2 cellular contexts compared by ENCODE assay signal in the genomic region with DNA sequence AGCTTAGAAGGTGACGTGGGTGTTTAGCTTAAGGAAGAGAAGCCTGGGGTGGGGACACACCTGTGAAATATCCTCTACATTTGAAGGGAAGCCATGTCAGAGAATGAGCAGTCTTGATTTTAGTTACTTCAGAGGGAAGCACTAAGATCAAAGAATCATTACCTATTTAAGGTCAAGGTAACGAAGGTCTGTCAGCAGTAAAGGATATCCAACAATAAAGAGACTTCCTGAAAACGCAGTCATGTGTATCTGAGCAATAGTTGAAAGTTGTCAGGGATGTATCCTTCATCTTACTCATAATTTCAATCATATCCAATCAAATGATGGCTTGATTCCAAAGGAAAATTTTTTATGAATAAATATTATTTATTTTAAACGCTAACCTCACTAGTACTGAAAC.
TF ChIP-seq lines count a peak whose summit lies in the region.

No MANE protein-coding gene starts in this region.

TF ChIP-seq in A549, 52 proteins besides CTCF, POLR2A, EP300 and RAD21:
- TF ChIP-seq HOXB5 (CRISPR knock-in tag; IDR thresholded peaks at IDR 0.05): no peak
- TF ChIP-seq, protein P1, sequence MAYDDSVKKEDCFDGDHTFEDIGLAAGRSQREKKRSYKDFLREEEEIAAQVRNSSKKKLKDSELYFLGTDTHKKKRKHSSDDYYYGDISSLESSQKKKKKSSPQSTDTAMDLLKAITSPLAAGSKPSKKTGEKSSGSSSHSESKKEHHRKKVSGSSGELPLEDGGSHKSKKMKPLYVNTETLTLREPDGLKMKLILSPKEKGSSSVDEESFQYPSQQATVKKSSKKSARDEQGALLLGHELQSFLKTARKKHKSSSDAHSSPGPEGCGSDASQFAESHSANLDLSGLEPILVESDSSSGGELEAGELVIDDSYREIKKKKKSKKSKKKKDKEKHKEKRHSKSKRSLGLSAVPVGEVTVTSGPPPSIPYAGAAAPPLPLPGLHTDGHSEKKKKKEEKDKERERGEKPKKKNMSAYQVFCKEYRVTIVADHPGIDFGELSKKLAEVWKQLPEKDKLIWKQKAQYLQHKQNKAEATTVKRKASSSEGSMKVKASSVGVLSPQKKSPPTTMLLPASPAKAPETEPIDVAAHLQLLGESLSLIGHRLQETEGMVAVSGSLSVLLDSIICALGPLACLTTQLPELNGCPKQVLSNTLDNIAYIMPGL (CRISPR knock-in tag; IDR thresholded peaks at IDR 0.05; ENCODE audit: borderline replicate concordance): no peak
- TF ChIP-seq, protein P2, sequence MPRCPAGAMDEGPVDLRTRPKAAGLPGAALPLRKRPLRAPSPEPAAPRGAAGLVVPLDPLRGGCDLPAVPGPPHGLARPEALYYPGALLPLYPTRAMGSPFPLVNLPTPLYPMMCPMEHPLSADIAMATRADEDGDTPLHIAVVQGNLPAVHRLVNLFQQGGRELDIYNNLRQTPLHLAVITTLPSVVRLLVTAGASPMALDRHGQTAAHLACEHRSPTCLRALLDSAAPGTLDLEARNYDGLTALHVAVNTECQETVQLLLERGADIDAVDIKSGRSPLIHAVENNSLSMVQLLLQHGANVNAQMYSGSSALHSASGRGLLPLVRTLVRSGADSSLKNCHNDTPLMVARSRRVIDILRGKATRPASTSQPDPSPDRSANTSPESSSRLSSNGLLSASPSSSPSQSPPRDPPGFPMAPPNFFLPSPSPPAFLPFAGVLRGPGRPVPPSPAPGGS (IDR thresholded peaks at IDR 0.05): no peak
- TF ChIP-seq BHLHE40 (IDR thresholded peaks at IDR 0.05; ENCODE audit: low read depth, low read length): no peak
- TF ChIP-seq, protein P3, sequence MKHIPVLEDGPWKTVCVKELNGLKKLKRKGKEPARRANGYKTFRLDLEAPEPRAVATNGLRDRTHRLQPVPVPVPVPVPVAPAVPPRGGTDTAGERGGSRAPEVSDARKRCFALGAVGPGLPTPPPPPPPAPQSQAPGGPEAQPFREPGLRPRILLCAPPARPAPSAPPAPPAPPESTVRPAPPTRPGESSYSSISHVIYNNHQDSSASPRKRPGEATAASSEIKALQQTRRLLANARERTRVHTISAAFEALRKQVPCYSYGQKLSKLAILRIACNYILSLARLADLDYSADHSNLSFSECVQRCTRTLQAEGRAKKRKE (CRISPR knock-in tag; IDR thresholded peaks at IDR 0.05; ENCODE audit: low read depth): no peak
- TF ChIP-seq SMC3 (IDR thresholded peaks at IDR 0.05): no peak
- TF ChIP-seq TP53 (CRISPR knock-in tag; IDR thresholded peaks at IDR 0.05): no peak
- no peak for TF ChIP-seq POLR2AphosphoS2 (conservative IDR thresholded peaks at IDR 0.05; ENCODE audit: low read length)
- TF ChIP-seq, protein P4, sequence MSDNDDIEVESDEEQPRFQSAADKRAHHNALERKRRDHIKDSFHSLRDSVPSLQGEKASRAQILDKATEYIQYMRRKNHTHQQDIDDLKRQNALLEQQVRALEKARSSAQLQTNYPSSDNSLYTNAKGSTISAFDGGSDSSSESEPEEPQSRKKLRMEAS (IDR thresholded peaks at IDR 0.05): no peak
- TF ChIP-seq RARB (CRISPR knock-in tag; IDR thresholded peaks at IDR 0.05): no peak
- no peak for TF ChIP-seq NFE2L2 (conservative IDR thresholded peaks at IDR 0.05; ENCODE audit: low read length)
- TF ChIP-seq RNF2 (IDR thresholded peaks at IDR 0.05; ENCODE audit: borderline replicate concordance, low read depth): no peak
- TF ChIP-seq RCOR1 (IDR thresholded peaks at IDR 0.05; ENCODE audit: low read depth, low read length): no peak
- no peak for TF ChIP-seq HOXA7 (CRISPR knock-in tag; IDR thresholded peaks at IDR 0.05)
- no peak for TF ChIP-seq JUN (IDR thresholded peaks at IDR 0.05)
- no peak for TF ChIP-seq KDM5A (IDR thresholded peaks at IDR 0.05)
- TF ChIP-seq, protein P5, sequence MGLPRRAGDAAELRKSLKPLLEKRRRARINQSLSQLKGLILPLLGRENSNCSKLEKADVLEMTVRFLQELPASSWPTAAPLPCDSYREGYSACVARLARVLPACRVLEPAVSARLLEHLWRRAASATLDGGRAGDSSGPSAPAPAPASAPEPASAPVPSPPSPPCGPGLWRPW (IDR thresholded peaks at IDR 0.05): no peak
- no peak for TF ChIP-seq JUNB (IDR thresholded peaks at IDR 0.05)
- no peak for TF ChIP-seq NR3C1 (IDR thresholded peaks at IDR 0.05)
- no peak for TF ChIP-seq ZFP36 (IDR thresholded peaks at IDR 0.05; ENCODE audit: borderline replicate concordance, partially characterized antibody)

TF ChIP-seq in endothelial cell of umbilical vein, 7 proteins besides CTCF, POLR2A, EP300 and RAD21:
- no peak for TF ChIP-seq POLR2AphosphoS5 (IDR thresholded peaks at IDR 0.05; ENCODE audit: insufficient read depth, low read depth, low read length)
- no peak for TF ChIP-seq MYC (IDR thresholded peaks at IDR 0.05; ENCODE audit: low read depth, low read length)
- TF ChIP-seq, protein P4 (IDR thresholded peaks at IDR 0.05; ENCODE audit: insufficient read depth, insufficient read length): no peak
- no peak for TF ChIP-seq EZH2 (IDR thresholded peaks at IDR 0.05; ENCODE audit: borderline replicate concordance, low read depth, low read length, severe bottlenecking)
- TF ChIP-seq JUN (IDR thresholded peaks at IDR 0.05; ENCODE audit: borderline replicate concordance, insufficient read depth, insufficient read length, low read depth): no peak
- no peak for TF ChIP-seq GATA2 (IDR thresholded peaks at IDR 0.05; ENCODE audit: insufficient read depth, insufficient read length, low read depth, low read length)
- TF ChIP-seq FOS (IDR thresholded peaks at IDR 0.05; ENCODE audit: borderline replicate concordance, insufficient read depth, low read length): no peak
